In genomic region chr3:138348950-138349739, GRCh38 we compare ENCODE assay signal across 8 cellular contexts. TPM values are rescaled to one million over a fixed set of nuclear protein-coding genes. Genes with fewer than 3 reads are reported as not detected.
DNase-seq lines count a peak whose midpoint lies in the region; ATAC-seq and TF ChIP-seq lines count a peak whose summit lies in the region.

No MANE protein-coding gene starts in this region.

- TF ChIP-seq CTCF in WI38 (IDR thresholded peaks at IDR 0.05; ENCODE audit: low read depth, low read length), result no peak
- TF ChIP-seq CTCF in progenitor cell of endocrine pancreas (IDR thresholded peaks at IDR 0.05; ENCODE audit: unreplicated experiment), result no peak

- H3K27me3 Mint-ChIP-seq in activated T-cell treated with anti-CD3 and anti-CD28 coated beads, Interleukin-2, amount 50 U/mL, for 24 hours, result peaks cover 52% of the 10 kb centered on the region
- H3K27me3 Mint-ChIP-seq in activated T-cell treated with anti-CD3 and anti-CD28 coated beads, Interleukin-2, amount 50 U/mL, for 72 hours (ENCODE audit: low read depth), result peaks cover 46% of the 10 kb centered on the region
- H3K27me3 Mint-ChIP-seq in progenitor cell of endocrine pancreas, result peaks cover 5% of the 10 kb centered on the region

- ATAC-seq in activated T-cell treated with anti-CD3 and anti-CD28 coated beads, Interleukin-2, amount 50 U/mL, for 72 hours (replicated peaks in 1 of 2), result no peak
- ATAC-seq in left cardiac atrium, result peak; percentile 11 to 12

- DNase-seq in activated T-cell treated with anti-CD3 and anti-CD28 coated beads, Interleukin-2, amount 50 U/mL, for 24 hours, result no peak
- no peak for DNase-seq in activated T-cell treated with anti-CD3 and anti-CD28 coated beads, Interleukin-2, amount 50 U/mL, for 72 hours
- DNase-seq in left cardiac atrium (peak; percentile 32), progenitor cell of endocrine pancreas (ENCODE audit: low spot score, unreplicated experiment) (no peak), ureter (ENCODE audit: low spot score) (no peak), NCI-H774 (lab: John Stamatoyannopoulos, UW) (no peak)
- no peak for DNase-seq in activated T-cell treated with anti-CD3 and anti-CD28 coated beads, Interleukin-2, amount 50 U/mL, for 1 hour

- H3K4me3 ChIP-seq in WI38 (ENCODE audit: low read depth, low read length), result peak overlapping the region; percentile 75

- H3K4me1 Mint-ChIP-seq in activated T-cell treated with anti-CD3 and anti-CD28 coated beads, Interleukin-2, amount 50 U/mL, for 24 hours (ENCODE audit: low read depth), result peaks cover 6% of the 10 kb centered on the region
- peaks cover 6% of the 10 kb centered on the region for H3K4me1 Mint-ChIP-seq in activated T-cell treated with anti-CD3 and anti-CD28 coated beads, Interleukin-2, amount 50 U/mL, for 72 hours (ENCODE audit: low read depth)
- H3K4me1 Mint-ChIP-seq in progenitor cell of endocrine pancreas (ENCODE audit: low read depth), result peaks cover 7% of the 10 kb centered on the region

- peak overlapping the region; percentile 63 for H3K4me3 Mint-ChIP-seq in activated T-cell treated with anti-CD3 and anti-CD28 coated beads, Interleukin-2, amount 50 U/mL, for 24 hours
- peak overlapping the region in 1 of 2 donors; percentile 59 for H3K4me3 Mint-ChIP-seq in activated T-cell treated with anti-CD3 and anti-CD28 coated beads, Interleukin-2, amount 50 U/mL, for 72 hours
- H3K4me3 Mint-ChIP-seq in progenitor cell of endocrine pancreas (ENCODE audit: low read depth), result peak overlapping the region; percentile 82

- peaks cover 2% of the 10 kb centered on the region for H3K9me3 Mint-ChIP-seq in activated T-cell treated with anti-CD3 and anti-CD28 coated beads, Interleukin-2, amount 50 U/mL, for 24 hours
- peaks cover 0 to 2% of the 10 kb centered on the region in 2 donors for H3K9me3 Mint-ChIP-seq in activated T-cell treated with anti-CD3 and anti-CD28 coated beads, Interleukin-2, amount 50 U/mL, for 72 hours
- no peaks in the 10 kb centered on the region for H3K9me3 Mint-ChIP-seq in progenitor cell of endocrine pancreas (ENCODE audit: low read depth)

- intact Hi-C loops in left cardiac atrium (cut with DNase I), result no loop called here

- no peak overlapping the region for H3K27ac Mint-ChIP-seq in activated T-cell treated with anti-CD3 and anti-CD28 coated beads, Interleukin-2, amount 50 U/mL, for 24 hours
- H3K27ac Mint-ChIP-seq in activated T-cell treated with anti-CD3 and anti-CD28 coated beads, Interleukin-2, amount 50 U/mL, for 72 hours, result no peak overlapping the region
- H3K27ac Mint-ChIP-seq in progenitor cell of endocrine pancreas, result peak overlapping the region; percentile 91

- H3K36me3 Mint-ChIP-seq in activated T-cell treated with anti-CD3 and anti-CD28 coated beads, Interleukin-2, amount 50 U/mL, for 24 hours (ENCODE audit: low read depth), result peaks cover 1% of the 10 kb centered on the region
- H3K36me3 Mint-ChIP-seq in activated T-cell treated with anti-CD3 and anti-CD28 coated beads, Interleukin-2, amount 50 U/mL, for 72 hours (ENCODE audit: insufficient read depth in 2 of 2), result peaks cover 0 to 2% of the 10 kb centered on the region in 2 donors
- peaks cover 1% of the 10 kb centered on the region for H3K36me3 Mint-ChIP-seq in progenitor cell of endocrine pancreas (ENCODE audit: insufficient read depth)

RNA-seq across cellular contexts. Expression of gene MRAS, which starts 0.8 kb away (rescaled TPM):
- total RNA-seq in activated T-cell treated with anti-CD3 and anti-CD28 coated beads, Interleukin-2, amount 50 U/mL, for 72 hours, result under 1 TPM; 0.19 to 0.72 TPM
- 100 to 1,000 TPM; 213 to 242 TPM for total RNA-seq in left cardiac atrium
- 25.1 and 27.7 TPM in 2 replicates for total RNA-seq in progenitor cell of endocrine pancreas
- total RNA-seq in ureter, result 26.2 TPM

RNA-seq across cellular contexts. Expression of gene NME9, which starts 19.5 kb away (rescaled TPM):
- total RNA-seq in activated T-cell treated with anti-CD3 and anti-CD28 coated beads, Interleukin-2, amount 50 U/mL, for 72 hours, result under 1 TPM; 0.53 to 0.58 TPM
- not detected for total RNA-seq in left cardiac atrium
- 2.3 and 2.4 TPM in 2 replicates for total RNA-seq in progenitor cell of endocrine pancreas
- total RNA-seq in ureter, result 0.49 TPM

Comparison
In these comparisons a context has a peak if more than half of its experiments do, and no peak if none do; other contexts are left out.
1. ATAC-seq: peak in left cardiac atrium (2 of 2); none in activated T-cell treated with anti-CD3 and anti-CD28 coated beads, Interleukin-2, amount 50 U/mL, for 72 hours (0 of 2).
2. RNA of gene MRAS, which starts 0.8 kb away (total RNA-seq): 213 to 242 TPM in left cardiac atrium, 25.1 to 27.7 TPM in progenitor cell of endocrine pancreas and 26.2 TPM in ureter (single experiment); 0.19 to 0.72 TPM in activated T-cell treated with anti-CD3 and anti-CD28 coated beads, Interleukin-2, amount 50 U/mL, for 72 hours; every median in the first group is over 10 times any median in the second.